Comparison of ENCODE assay signal across 1 cellular context in genomic region chr22:30204742-30205111, GRCh38.
TF ChIP-seq lines count a peak whose summit lies in the region.

No MANE protein-coding gene starts in this region.

TF ChIP-seq in HepG2, 621 proteins besides CTCF, POLR2A, EP300 and RAD21:
- TF ChIP-seq ZNF30 (CRISPR knock-in tag; IDR thresholded peaks at IDR 0.05) (no peak), ZNF3 (CRISPR knock-in tag; IDR thresholded peaks at IDR 0.05) (no peak), PBX3 (CRISPR knock-in tag; IDR thresholded peaks at IDR 0.05; ENCODE audit: borderline replicate concordance) (no peak), ZNF350 (CRISPR knock-in tag; IDR thresholded peaks at IDR 0.05; ENCODE audit: borderline replicate concordance, low read depth) (no peak), ZNF891 (CRISPR knock-in tag; IDR thresholded peaks at IDR 0.05) (no peak), ZNF709 (CRISPR knock-in tag; IDR thresholded peaks at IDR 0.05) (no peak), GATA4 (IDR thresholded peaks at IDR 0.05; ENCODE audit: borderline replicate concordance, low read depth) (no peak), HOXA3 (CRISPR knock-in tag; IDR thresholded peaks at IDR 0.05) (no peak)
